2 cellular contexts compared by ENCODE assay signal in the genomic region with DNA sequence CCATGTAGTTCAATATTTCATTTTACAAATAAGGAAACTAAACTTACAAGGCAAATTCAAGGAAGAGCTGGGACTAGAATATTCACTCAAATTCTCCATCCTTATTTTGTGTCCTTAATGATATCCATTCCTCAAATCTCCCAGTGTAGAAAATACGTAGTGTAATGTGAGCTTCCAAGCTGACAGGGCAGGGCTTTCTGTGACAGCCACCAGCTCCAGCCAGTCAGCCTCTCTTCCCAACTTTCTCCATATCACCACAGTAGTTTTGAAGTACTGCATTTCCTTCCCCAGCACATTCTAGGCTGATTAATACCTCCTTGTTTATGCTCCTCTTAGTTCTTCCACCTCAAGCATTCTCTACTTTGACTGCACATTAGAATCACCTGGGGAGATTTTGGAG.
TF ChIP-seq lines count a peak whose summit lies in the region.

No MANE protein-coding gene starts in this region.

TF ChIP-seq in GM23338, 12 proteins besides CTCF, POLR2A, EP300 and RAD21 (continues in another document):
- TF ChIP-seq ZNF462 (CRISPR knock-in tag; IDR thresholded peaks at IDR 0.05) = no peak
- TF ChIP-seq EZH2phosphoT487 (IDR thresholded peaks at IDR 0.05; ENCODE audit: unreplicated experiment) = no peak
- TF ChIP-seq ZNF331 (CRISPR knock-in tag; IDR thresholded peaks at IDR 0.05; ENCODE audit: low read depth) = no peak
- TF ChIP-seq STAT1 (IDR thresholded peaks at IDR 0.05; ENCODE audit: unreplicated experiment) = no peak
- no peak for TF ChIP-seq ETS1 (IDR thresholded peaks at IDR 0.05)
- no peak for TF ChIP-seq EZH2 (IDR thresholded peaks at IDR 0.05; ENCODE audit: low read depth, unreplicated experiment)
- no peak for TF ChIP-seq CREB1 (CRISPR knock-in tag; IDR thresholded peaks at IDR 0.05; ENCODE audit: low read depth)
- no peak for TF ChIP-seq ZNF114 (CRISPR knock-in tag; IDR thresholded peaks at IDR 0.05)
- no peak for TF ChIP-seq NANOG (IDR thresholded peaks at IDR 0.05; ENCODE audit: borderline replicate concordance)
- no peak for TF ChIP-seq REST (IDR thresholded peaks at IDR 0.05; ENCODE audit: unreplicated experiment)

TF ChIP-seq in K562, 482 proteins besides CTCF, POLR2A, EP300 and RAD21 (continued from another document):
- TF ChIP-seq, protein P1, sequence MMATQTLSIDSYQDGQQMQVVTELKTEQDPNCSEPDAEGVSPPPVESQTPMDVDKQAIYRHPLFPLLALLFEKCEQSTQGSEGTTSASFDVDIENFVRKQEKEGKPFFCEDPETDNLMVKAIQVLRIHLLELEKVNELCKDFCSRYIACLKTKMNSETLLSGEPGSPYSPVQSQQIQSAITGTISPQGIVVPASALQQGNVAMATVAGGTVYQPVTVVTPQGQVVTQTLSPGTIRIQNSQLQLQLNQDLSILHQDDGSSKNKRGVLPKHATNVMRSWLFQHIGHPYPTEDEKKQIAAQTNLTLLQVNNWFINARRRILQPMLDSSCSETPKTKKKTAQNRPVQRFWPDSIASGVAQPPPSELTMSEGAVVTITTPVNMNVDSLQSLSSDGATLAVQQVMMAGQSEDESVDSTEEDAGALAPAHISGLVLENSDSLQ (IDR thresholded peaks at IDR 0.05) = 0 out of 2 replicates have a peak, but pooled peaks have one; percentile 8
- TF ChIP-seq U2AF2 (optimal IDR thresholded peaks at IDR 0.05; ENCODE audit: low read depth, low read length) (no peak), PRMT5 (CRISPR knock-in tag; IDR thresholded peaks at IDR 0.05) (no peak), ZNF445 (CRISPR knock-in tag; IDR thresholded peaks at IDR 0.05; ENCODE audit: low read depth) (no peak), TBP (optimal IDR thresholded peaks at IDR 0.05; ENCODE audit: low read depth, low read length) (no peak), ZNF695 (CRISPR knock-in tag; IDR thresholded peaks at IDR 0.05) (no peak)
- TF ChIP-seq, protein P2, sequence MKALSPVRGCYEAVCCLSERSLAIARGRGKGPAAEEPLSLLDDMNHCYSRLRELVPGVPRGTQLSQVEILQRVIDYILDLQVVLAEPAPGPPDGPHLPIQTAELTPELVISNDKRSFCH (CRISPR knock-in tag; IDR thresholded peaks at IDR 0.05) = no peak
- TF ChIP-seq, protein P2 (tag; IDR thresholded peaks at IDR 0.05) = no peak
